In the genomic region with DNA sequence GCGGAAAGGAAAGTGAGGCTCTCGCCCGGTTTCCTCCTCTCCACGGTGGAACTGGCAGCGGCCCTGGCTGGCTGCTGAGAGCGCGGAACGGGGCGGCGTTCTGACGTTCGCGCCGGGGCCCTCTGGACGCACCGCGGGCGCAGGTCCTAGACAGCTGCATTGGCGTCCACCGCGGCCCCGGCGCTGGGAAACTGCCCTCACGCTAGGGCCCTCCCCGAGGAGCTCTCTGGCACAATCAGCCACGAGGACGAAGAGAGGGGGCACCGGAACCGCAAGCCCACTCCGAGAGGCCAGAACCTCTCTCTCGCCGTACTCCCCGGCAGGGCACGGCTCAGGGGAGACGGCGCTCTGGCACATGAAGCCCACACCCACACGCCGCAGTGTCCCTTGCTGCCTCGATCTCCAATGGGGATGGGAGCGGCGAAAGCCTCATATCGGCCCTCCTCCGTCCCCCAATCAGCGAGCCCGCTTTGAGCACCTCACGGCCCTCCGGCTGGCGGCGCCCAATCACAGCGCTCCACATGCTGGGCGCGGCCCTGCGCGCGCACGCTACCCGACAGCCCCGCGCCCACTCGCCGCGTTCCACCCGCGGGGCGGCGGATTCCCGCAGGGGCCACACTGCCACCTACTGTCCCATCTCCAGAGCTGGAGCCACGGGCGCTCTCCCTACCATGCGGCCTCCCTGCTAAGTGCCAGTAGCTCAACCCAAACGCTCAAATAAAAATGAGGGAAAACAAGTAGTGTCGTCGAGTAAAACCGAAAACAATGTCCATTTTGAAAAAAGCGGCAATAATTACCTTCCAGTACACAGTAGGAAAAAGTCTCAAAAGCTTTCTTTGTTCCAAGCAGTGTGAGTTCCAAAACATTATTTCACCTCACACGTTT, we compare ENCODE assay signal across 8 cellular contexts. TPM values are rescaled to one million over a fixed set of nuclear protein-coding genes. Genes with fewer than 3 reads are reported as not detected.
DNase-seq lines count a peak whose midpoint lies in the region; ATAC-seq and TF ChIP-seq lines count a peak whose summit lies in the region.

No MANE protein-coding gene starts in this region.

- DNase-seq in NB4 (ENCODE audit: low read depth) (peak; percentile 98), SK-N-MC (ENCODE audit: low read depth, low spot score) (peak; percentile 80), glomerular visceral epithelial cell (ENCODE audit: extremely low spot score) (peak; percentile 99), omental fat pad (ENCODE audit: low spot score) (peak; percentile 77), testis (peak; percentile 98)
- peak; percentile 92 to 96 for DNase-seq in activated naive CD4-positive, alpha-beta T cell treated with anti-CD3 and anti-CD28 coated beads, Interleukin-2, amount 50 U/mL, for 72 hours (ENCODE audit: low spot score in 2 of 2)

- intact Hi-C loops in testis (cut with DNase I; ENCODE audit: low total_unique reads): loop anchor here (5.0 kb wide), 1 partner anchor 526 kb away; no protein-coding TSS in a partner anchor

- H3K27ac Mint-ChIP-seq in activated naive CD4-positive, alpha-beta T cell treated with anti-CD3 and anti-CD28 coated beads, Interleukin-2, amount 50 U/mL, for 72 hours: peak overlapping the region; percentile 90 to 98

- H3K4me3 ChIP-seq in NB4 (ENCODE audit: low read depth, low read length) (peak overlapping the region; percentile 84), SK-N-MC (peak overlapping the region; percentile 79), testis (peak overlapping the region; percentile 67 to 79)

- H3K9ac ChIP-seq in SK-N-MC (ENCODE audit: insufficient read length): peak overlapping the region; percentile 85

- 0 to 1% methylated on average over 40 to 76 of the region's 76 CpGs for WGBS in testis, 2 donors

- peak; percentile 76 for TF ChIP-seq CTCF in NB4 (IDR thresholded peaks at IDR 0.05; ENCODE audit: low read depth, low read length)
- TF ChIP-seq CTCF in omental fat pad (IDR thresholded peaks at IDR 0.05): peak in 2 of 3 donors; percentile 16 to 77
- peak; percentile 82 to 97 (median 95) for TF ChIP-seq CTCF in testis (IDR thresholded peaks at IDR 0.05)

- H3K9me3 ChIP-seq in SK-N-MC (ENCODE audit: low read depth, low read length) (no peaks in the 10 kb centered on the region), testis (no peaks in the 10 kb centered on the region)

- H3K4me1 ChIP-seq in testis: no peaks in the 10 kb centered on the region

- H3K36me3 Mint-ChIP-seq in activated naive CD4-positive, alpha-beta T cell treated with anti-CD3 and anti-CD28 coated beads, Interleukin-2, amount 50 U/mL, for 72 hours: peaks cover 0 to 18% of the 10 kb centered on the region in 2 donors

- H3K36me3 ChIP-seq in SK-N-MC (ENCODE audit: insufficient read depth, low read length): peaks cover 61% of the 10 kb centered on the region
- H3K36me3 ChIP-seq in testis (ENCODE audit: low read depth, missing control alignments): no peaks in the 10 kb centered on the region

- no peaks in the 10 kb centered on the region for H3K9me3 Mint-ChIP-seq in activated naive CD4-positive, alpha-beta T cell treated with anti-CD3 and anti-CD28 coated beads, Interleukin-2, amount 50 U/mL, for 72 hours

- peak overlapping the region; percentile 84 for H3K27ac ChIP-seq in SK-N-MC
- H3K27ac ChIP-seq in testis: peak overlapping the region; percentile 88 to 93

- ATAC-seq in HG02588 (IDR thresholded peaks at IDR 0.05; ENCODE audit: unreplicated experiment) (peak; percentile 91), omental fat pad (ENCODE audit: low FRiP score) (peak; percentile 100)
- ATAC-seq in activated naive CD4-positive, alpha-beta T cell treated with anti-CD3 and anti-CD28 coated beads, Interleukin-2, amount 50 U/mL, for 72 hours: peak; percentile 99

- TF ChIP-seq POLR2A in GM10847 (IDR thresholded peaks at IDR 0.05; ENCODE audit: extremely low read depth, insufficient read length) (peak; percentile 98), NB4 (IDR thresholded peaks at IDR 0.05; ENCODE audit: extremely low read depth, insufficient read length) (peak; percentile 91), testis (IDR thresholded peaks at IDR 0.05) (peak; percentile 38)

- H3K27me3 ChIP-seq in testis: no peaks in the 10 kb centered on the region

RNA-seq across cellular contexts. Expression of gene MRPS27, which starts 11.8 kb away (rescaled TPM):
- total RNA-seq in activated naive CD4-positive, alpha-beta T cell treated with anti-CD3 and anti-CD28 coated beads, Interleukin-2, amount 50 U/mL, for 72 hours: 100 to 1,000 TPM in 1 of 2 donors, 10 to 100 TPM in 1; 87.4 to 116 TPM
- total RNA-seq in omental fat pad (10 to 100 TPM; 45.4 to 53.9 (median 51.4) TPM), testis (10 to 100 TPM; 41.6 to 42.6 TPM)
- 35.7 TPM for polyA plus RNA-seq in testis (ENCODE audit: insufficient read depth, low read depth, low replicate concordance)

RNA-seq across cellular contexts. Expression of gene PTCD2, which starts 12.0 kb away (rescaled TPM):
- 10 to 100 TPM; 10.3 to 12.8 TPM for total RNA-seq in activated naive CD4-positive, alpha-beta T cell treated with anti-CD3 and anti-CD28 coated beads, Interleukin-2, amount 50 U/mL, for 72 hours
- total RNA-seq in omental fat pad: 10 to 100 TPM in 1 of 4 donors, 1 to 10 TPM in 3; 4.8 to 10.2 (median 7.7) TPM
- 1 to 10 TPM; 8.2 to 9.0 TPM for total RNA-seq in testis
- polyA plus RNA-seq in testis (ENCODE audit: insufficient read depth, low read depth, low replicate concordance): 4.9 TPM

Comparison
In these comparisons a context has a peak if more than half of its experiments do, and no peak if none do; other contexts are left out.
1. Peak in every context shown above with its lines: DNase-seq, ATAC-seq, H3K4me3 ChIP-seq and H3K27ac ChIP-seq.
2. POLR2A ChIP-seq: peak in every context shown above with its lines; median percentile 98 in GM10847; 91 in NB4; 38 in testis.